In genomic region chr16:28974007-28974436, GRCh38 we compare ENCODE assay signal across 8 cellular contexts. TPM values are rescaled to one million over a fixed set of nuclear protein-coding genes. Genes with fewer than 3 reads are reported as not detected.
DNase-seq lines count a peak whose midpoint lies in the region; ATAC-seq and TF ChIP-seq lines count a peak whose summit lies in the region.

No MANE protein-coding gene starts in this region.

- peak overlapping the region; percentile 95 for H3K4me3 Mint-ChIP-seq in activated T-cell treated with anti-CD3 and anti-CD28 coated beads, Interleukin-2, amount 50 U/mL, for 24 hours
- H3K4me3 Mint-ChIP-seq in activated naive CD8-positive, alpha-beta T cell, result peak overlapping the region; percentile 94
- peak overlapping the region; percentile 99 for H3K4me3 Mint-ChIP-seq in glutamatergic neuron (ENCODE audit: unreplicated experiment)

- TF ChIP-seq CTCF in glutamatergic neuron (IDR thresholded peaks at IDR 0.05; ENCODE audit: partially characterized antibody, unreplicated experiment), result peak; percentile 56
- no peak for TF ChIP-seq CTCF in neutrophil (IDR thresholded peaks at IDR 0.05)

- H3K36me3 ChIP-seq in neutrophil, result no peaks in the 10 kb centered on the region

- peak; percentile 60 for DNase-seq in activated T-cell treated with anti-CD3 and anti-CD28 coated beads, Interleukin-2, amount 50 U/mL, for 24 hours
- DNase-seq in activated T-cell treated with anti-CD3 and anti-CD28 coated beads for 4 hours, result no peak
- DNase-seq in NCI-H446 (lab: John Stamatoyannopoulos, UW), result peak; percentile 28 to 62
- DNase-seq in glutamatergic neuron, result peak; percentile 87
- no peak for DNase-seq in 8988T

- peak; percentile 6 for ATAC-seq in HG02970 (IDR thresholded peaks at IDR 0.05; ENCODE audit: low FRiP score, unreplicated experiment)

- no peaks in the 10 kb centered on the region for H3K27me3 Mint-ChIP-seq in activated T-cell treated with anti-CD3 and anti-CD28 coated beads, Interleukin-2, amount 50 U/mL, for 24 hours
- no peaks in the 10 kb centered on the region for H3K27me3 Mint-ChIP-seq in activated naive CD8-positive, alpha-beta T cell
- H3K27me3 Mint-ChIP-seq in glutamatergic neuron (ENCODE audit: unreplicated experiment), result peaks cover 6% of the 10 kb centered on the region

- H3K27ac ChIP-seq in neutrophil, result peak overlapping the region; percentile 68

- peaks cover 36% of the 10 kb centered on the region for H3K4me1 Mint-ChIP-seq in activated T-cell treated with anti-CD3 and anti-CD28 coated beads, Interleukin-2, amount 50 U/mL, for 24 hours (ENCODE audit: low read depth)
- H3K4me1 Mint-ChIP-seq in activated naive CD8-positive, alpha-beta T cell (ENCODE audit: low read depth), result peaks cover 31% of the 10 kb centered on the region
- H3K4me1 Mint-ChIP-seq in glutamatergic neuron (ENCODE audit: low read depth, unreplicated experiment), result peaks cover 6% of the 10 kb centered on the region

- no peaks in the 10 kb centered on the region for H3K27me3 ChIP-seq in neutrophil

- H3K27ac Mint-ChIP-seq in activated T-cell treated with anti-CD3 and anti-CD28 coated beads, Interleukin-2, amount 50 U/mL, for 24 hours, result peak overlapping the region; percentile 96
- peak overlapping the region; percentile 96 for H3K27ac Mint-ChIP-seq in activated naive CD8-positive, alpha-beta T cell
- peak overlapping the region; percentile 96 for H3K27ac Mint-ChIP-seq in glutamatergic neuron (ENCODE audit: unreplicated experiment)

- no peaks in the 10 kb centered on the region for H3K9me3 ChIP-seq in neutrophil

- H3K4me3 ChIP-seq in neutrophil (ENCODE audit: low read depth in 1 of 2, low read length in 1 of 2), result peak overlapping the region; percentile 85 to 94

- peaks cover 35% of the 10 kb centered on the region for H3K36me3 Mint-ChIP-seq in activated T-cell treated with anti-CD3 and anti-CD28 coated beads, Interleukin-2, amount 50 U/mL, for 24 hours (ENCODE audit: low read depth)
- peaks cover 5% of the 10 kb centered on the region for H3K36me3 Mint-ChIP-seq in activated naive CD8-positive, alpha-beta T cell
- H3K36me3 Mint-ChIP-seq in glutamatergic neuron (ENCODE audit: unreplicated experiment), result no peaks in the 10 kb centered on the region

- H3K9me3 Mint-ChIP-seq in activated T-cell treated with anti-CD3 and anti-CD28 coated beads, Interleukin-2, amount 50 U/mL, for 24 hours, result no peaks in the 10 kb centered on the region
- no peaks in the 10 kb centered on the region for H3K9me3 Mint-ChIP-seq in activated naive CD8-positive, alpha-beta T cell (ENCODE audit: low read depth)
- peaks cover 13% of the 10 kb centered on the region for H3K9me3 Mint-ChIP-seq in glutamatergic neuron (ENCODE audit: unreplicated experiment)

- peaks cover 45 to 49% of the 10 kb centered on the region in 2 experiments for H3K4me1 ChIP-seq in neutrophil (ENCODE audit: control insufficient read depth in 1 of 2, insufficient read depth in 1 of 2, low read depth in 1 of 2, low read length in 1 of 2)

RNA-seq across cellular contexts. Expression of gene SPNS1, which starts 0.6 kb away (rescaled TPM):
- 50.6 TPM for total RNA-seq in glutamatergic neuron (ENCODE audit: unreplicated experiment)

RNA-seq across cellular contexts. Expression of gene LAT, which starts 10.8 kb away (rescaled TPM):
- 8.3 TPM for total RNA-seq in glutamatergic neuron (ENCODE audit: unreplicated experiment)

RNA-seq across cellular contexts. Expression of gene NFATC2IP, which starts 23.3 kb away (rescaled TPM):
- total RNA-seq in glutamatergic neuron (ENCODE audit: unreplicated experiment), result 59.6 TPM

RNA-seq across cellular contexts. Expression of gene CD19, which starts 42.3 kb away (rescaled TPM):
- 0.27 TPM for total RNA-seq in glutamatergic neuron (ENCODE audit: unreplicated experiment)

RNA-seq across cellular contexts. Expression of gene RABEP2, which starts 49.0 kb away (rescaled TPM):
- 15.3 TPM for total RNA-seq in glutamatergic neuron (ENCODE audit: unreplicated experiment)

Comparison
In these comparisons a context has a peak if more than half of its experiments do, and no peak if none do; other contexts are left out.
1. DNase-seq: peak in activated T-cell treated with anti-CD3 and anti-CD28 coated beads, Interleukin-2, amount 50 U/mL, for 24 hours (single experiment), NCI-H446 (2 of 2) and glutamatergic neuron (single experiment); none in activated T-cell treated with anti-CD3 and anti-CD28 coated beads for 4 hours (single experiment) and 8988T (single experiment).
2. Peak in every context shown above with its lines, with median percentiles within 50 percentile points of each other: H3K27ac Mint-ChIP-seq and H3K4me3 Mint-ChIP-seq.